ENCODE assay signal across 1 cellular context in the genomic region with DNA sequence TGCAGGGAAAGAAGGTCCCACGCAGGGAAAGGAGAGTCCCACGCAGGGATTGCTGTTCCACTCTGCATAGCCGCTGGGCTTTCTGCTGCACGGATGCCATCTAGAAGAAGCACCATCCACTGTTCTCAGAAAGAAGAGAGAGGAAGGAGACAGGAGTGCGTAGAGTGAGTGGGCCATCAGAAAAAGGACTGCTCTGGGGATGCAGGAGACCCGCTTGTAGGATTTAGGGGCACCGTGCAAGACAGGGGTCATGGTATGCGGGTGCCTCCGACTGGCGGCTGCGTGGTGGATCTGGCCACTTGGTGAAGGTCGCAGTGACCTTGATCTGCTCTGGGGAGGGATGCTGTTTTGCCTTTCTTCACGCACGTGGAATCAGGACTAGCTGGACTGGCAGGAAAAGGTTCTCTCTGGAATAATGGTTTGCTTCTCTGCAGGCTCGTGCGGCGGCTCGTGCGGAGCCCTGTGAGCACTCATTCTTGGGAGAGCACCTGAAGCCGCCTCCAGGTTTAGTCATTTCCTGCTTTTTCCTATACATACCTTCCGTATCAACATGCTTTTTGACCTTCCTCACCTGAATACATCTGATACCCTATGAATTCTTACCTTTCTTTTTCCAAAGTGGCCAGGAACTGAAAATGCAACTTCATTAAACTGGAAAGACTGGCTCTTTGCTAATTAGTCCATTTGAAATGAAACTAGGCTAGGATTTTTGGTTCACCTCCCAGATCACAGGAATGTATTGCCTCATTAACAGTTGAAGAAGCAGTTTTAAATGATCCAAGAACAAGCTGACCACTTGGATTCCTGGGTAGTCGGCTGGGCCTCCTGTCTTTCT.
TF ChIP-seq lines count a peak whose summit lies in the region.

No MANE protein-coding gene starts in this region.

TF ChIP-seq in GM23338, 12 proteins besides CTCF, POLR2A, EP300 and RAD21 (continued from another document):
- TF ChIP-seq, protein P1, sequence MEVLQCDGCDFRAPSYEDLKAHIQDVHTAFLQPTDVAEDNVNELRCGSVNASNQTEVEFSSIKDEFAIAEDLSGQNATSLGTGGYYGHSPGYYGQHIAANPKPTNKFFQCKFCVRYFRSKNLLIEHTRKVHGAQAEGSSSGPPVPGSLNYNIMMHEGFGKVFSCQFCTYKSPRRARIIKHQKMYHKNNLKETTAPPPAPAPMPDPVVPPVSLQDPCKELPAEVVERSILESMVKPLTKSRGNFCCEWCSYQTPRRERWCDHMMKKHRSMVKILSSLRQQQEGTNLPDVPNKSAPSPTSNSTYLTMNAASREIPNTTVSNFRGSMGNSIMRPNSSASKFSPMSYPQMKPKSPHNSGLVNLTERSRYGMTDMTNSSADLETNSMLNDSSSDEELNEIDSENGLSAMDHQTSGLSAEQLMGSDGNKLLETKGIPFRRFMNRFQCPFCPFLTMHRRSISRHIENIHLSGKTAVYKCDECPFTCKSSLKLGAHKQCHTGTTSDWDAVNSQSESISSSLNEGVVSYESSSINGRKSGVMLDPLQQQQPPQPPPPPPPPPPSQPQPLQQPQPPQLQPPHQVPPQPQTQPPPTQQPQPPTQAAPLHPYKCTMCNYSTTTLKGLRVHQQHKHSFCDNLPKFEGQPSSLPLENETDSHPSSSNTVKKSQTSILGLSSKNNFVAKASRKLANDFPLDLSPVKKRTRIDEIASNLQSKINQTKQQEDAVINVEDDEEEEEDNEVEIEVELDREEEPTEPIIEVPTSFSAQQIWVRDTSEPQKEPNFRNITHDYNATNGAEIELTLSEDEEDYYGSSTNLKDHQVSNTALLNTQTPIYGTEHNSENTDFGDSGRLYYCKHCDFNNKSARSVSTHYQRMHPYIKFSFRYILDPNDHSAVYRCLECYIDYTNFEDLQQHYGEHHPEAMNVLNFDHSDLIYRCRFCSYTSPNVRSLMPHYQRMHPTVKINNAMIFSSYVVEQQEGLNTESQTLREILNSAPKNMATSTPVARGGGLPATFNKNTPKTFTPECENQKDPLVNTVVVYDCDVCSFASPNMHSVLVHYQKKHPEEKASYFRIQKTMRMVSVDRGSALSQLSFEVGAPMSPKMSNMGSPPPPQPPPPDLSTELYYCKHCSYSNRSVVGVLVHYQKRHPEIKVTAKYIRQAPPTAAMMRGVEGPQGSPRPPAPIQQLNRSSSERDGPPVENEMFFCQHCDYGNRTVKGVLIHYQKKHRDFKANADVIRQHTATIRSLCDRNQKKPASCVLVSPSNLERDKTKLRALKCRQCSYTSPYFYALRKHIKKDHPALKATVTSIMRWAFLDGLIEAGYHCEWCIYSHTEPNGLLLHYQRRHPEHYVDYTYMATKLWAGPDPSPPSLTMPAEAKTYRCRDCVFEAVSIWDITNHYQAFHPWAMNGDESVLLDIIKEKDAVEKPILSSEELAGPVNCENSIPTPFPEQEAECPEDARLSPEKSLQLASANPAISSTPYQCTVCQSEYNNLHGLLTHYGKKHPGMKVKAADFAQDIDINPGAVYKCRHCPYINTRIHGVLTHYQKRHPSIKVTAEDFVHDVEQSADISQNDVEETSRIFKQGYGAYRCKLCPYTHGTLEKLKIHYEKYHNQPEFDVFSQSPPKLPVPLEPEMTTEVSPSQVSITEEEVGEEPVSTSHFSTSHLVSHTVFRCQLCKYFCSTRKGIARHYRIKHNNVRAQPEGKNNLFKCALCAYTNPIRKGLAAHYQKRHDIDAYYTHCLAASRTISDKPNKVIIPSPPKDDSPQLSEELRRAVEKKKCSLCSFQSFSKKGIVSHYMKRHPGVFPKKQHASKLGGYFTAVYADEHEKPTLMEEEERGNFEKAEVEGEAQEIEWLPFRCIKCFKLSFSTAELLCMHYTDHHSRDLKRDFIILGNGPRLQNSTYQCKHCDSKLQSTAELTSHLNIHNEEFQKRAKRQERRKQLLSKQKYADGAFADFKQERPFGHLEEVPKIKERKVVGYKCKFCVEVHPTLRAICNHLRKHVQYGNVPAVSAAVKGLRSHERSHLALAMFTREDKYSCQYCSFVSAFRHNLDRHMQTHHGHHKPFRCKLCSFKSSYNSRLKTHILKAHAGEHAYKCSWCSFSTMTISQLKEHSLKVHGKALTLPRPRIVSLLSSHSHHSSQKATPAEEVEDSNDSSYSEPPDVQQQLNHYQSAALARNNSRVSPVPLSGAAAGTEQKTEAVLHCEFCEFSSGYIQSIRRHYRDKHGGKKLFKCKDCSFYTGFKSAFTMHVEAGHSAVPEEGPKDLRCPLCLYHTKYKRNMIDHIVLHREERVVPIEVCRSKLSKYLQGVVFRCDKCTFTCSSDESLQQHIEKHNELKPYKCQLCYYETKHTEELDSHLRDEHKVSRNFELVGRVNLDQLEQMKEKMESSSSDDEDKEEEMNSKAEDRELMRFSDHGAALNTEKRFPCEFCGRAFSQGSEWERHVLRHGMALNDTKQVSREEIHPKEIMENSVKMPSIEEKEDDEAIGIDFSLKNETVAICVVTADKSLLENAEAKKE (CRISPR knock-in tag; IDR thresholded peaks at IDR 0.05), result no peak
- TF ChIP-seq CREB1 (CRISPR knock-in tag; IDR thresholded peaks at IDR 0.05; ENCODE audit: low read depth), result no peak
- no peak for TF ChIP-seq NANOG (IDR thresholded peaks at IDR 0.05; ENCODE audit: borderline replicate concordance)
- TF ChIP-seq POLR2AphosphoS5 (IDR thresholded peaks at IDR 0.05; ENCODE audit: low read depth), result no peak
- no peak for TF ChIP-seq ZNF331 (CRISPR knock-in tag; IDR thresholded peaks at IDR 0.05; ENCODE audit: low read depth)
- no peak for TF ChIP-seq STAT1 (IDR thresholded peaks at IDR 0.05; ENCODE audit: unreplicated experiment)
- no peak for TF ChIP-seq JUNB (IDR thresholded peaks at IDR 0.05; ENCODE audit: unreplicated experiment)
- no peak for TF ChIP-seq EZH2 (IDR thresholded peaks at IDR 0.05; ENCODE audit: low read depth, unreplicated experiment)
